Comparison of ENCODE assay signal across 1 cellular context in the genomic region with DNA sequence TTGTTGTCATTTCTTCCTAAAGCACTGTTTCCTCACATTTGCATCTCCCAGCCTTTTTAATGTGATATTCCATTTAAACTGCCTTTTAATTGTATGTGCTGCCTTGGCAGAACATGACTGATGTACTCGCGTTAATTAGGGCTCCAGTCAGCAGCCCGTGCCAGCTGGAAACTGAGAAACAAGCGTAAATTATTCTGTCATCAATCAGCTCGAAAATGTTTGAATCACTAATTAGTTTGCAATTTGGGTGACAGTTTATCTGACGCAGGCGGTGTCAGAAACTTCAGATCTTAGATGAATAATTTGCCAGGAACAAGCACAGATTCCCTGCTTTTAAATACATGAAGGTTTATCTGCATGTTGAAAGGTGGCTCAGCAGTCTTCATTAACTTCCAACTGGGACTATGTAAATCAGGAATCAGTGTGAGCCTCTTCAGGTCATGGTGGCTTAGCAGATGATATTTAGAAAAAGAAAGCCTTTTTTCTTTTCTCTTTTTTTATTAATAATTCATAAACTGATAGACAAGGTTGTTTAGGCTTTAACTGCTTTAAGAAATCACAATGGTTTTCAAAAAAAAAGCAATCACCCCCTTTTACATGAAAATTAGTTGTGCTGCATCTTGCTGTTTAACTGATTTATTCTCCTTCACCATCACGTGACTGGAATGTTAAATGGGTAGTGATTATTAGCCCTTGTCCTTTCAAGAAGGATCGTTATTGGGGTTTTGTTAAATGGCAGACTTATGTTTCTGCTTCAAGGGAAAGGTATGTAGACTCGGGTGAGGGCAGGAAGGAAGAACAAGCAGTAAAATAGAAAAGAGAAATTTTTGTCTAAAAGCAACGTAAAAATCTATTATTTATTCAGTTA.
A peak's percentile ranks its signal among the peaks of the same experiment; 100 is the strongest.
TF ChIP-seq lines count a peak whose summit lies in the region.

No MANE protein-coding gene starts in this region.

TF ChIP-seq in WTC11, 78 proteins besides CTCF, POLR2A, EP300 and RAD21 (continued from another document):
- TF ChIP-seq, protein P1, sequence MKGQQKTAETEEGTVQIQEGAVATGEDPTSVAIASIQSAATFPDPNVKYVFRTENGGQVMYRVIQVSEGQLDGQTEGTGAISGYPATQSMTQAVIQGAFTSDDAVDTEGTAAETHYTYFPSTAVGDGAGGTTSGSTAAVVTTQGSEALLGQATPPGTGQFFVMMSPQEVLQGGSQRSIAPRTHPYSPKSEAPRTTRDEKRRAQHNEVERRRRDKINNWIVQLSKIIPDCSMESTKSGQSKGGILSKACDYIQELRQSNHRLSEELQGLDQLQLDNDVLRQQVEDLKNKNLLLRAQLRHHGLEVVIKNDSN (CRISPR knock-in tag; IDR thresholded peaks at IDR 0.05): peak; percentile 78
- TF ChIP-seq, protein P2, sequence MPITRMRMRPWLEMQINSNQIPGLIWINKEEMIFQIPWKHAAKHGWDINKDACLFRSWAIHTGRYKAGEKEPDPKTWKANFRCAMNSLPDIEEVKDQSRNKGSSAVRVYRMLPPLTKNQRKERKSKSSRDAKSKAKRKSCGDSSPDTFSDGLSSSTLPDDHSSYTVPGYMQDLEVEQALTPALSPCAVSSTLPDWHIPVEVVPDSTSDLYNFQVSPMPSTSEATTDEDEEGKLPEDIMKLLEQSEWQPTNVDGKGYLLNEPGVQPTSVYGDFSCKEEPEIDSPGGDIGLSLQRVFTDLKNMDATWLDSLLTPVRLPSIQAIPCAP (CRISPR knock-in tag; IDR thresholded peaks at IDR 0.05): no peak
- no peak for TF ChIP-seq ZNF317 (CRISPR knock-in tag; IDR thresholded peaks at IDR 0.05; ENCODE audit: borderline replicate concordance, low read depth)
- TF ChIP-seq, protein P3, sequence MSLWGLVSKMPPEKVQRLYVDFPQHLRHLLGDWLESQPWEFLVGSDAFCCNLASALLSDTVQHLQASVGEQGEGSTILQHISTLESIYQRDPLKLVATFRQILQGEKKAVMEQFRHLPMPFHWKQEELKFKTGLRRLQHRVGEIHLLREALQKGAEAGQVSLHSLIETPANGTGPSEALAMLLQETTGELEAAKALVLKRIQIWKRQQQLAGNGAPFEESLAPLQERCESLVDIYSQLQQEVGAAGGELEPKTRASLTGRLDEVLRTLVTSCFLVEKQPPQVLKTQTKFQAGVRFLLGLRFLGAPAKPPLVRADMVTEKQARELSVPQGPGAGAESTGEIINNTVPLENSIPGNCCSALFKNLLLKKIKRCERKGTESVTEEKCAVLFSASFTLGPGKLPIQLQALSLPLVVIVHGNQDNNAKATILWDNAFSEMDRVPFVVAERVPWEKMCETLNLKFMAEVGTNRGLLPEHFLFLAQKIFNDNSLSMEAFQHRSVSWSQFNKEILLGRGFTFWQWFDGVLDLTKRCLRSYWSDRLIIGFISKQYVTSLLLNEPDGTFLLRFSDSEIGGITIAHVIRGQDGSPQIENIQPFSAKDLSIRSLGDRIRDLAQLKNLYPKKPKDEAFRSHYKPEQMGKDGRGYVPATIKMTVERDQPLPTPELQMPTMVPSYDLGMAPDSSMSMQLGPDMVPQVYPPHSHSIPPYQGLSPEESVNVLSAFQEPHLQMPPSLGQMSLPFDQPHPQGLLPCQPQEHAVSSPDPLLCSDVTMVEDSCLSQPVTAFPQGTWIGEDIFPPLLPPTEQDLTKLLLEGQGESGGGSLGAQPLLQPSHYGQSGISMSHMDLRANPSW (CRISPR knock-in tag; conservative IDR thresholded peaks at IDR 0.05; ENCODE audit: low read depth): no peak
